In genomic region chr22:43182726-43183125, GRCh38 we compare ENCODE assay signal across 1 cellular context.
TF ChIP-seq lines count a peak whose summit lies in the region.

No MANE protein-coding gene starts in this region.

TF ChIP-seq in WTC11, 78 proteins besides CTCF, POLR2A, EP300 and RAD21 (continued from another document):
- no peak for TF ChIP-seq AFF4 (CRISPR knock-in tag; IDR thresholded peaks at IDR 0.05; ENCODE audit: borderline replicate concordance)
- TF ChIP-seq NR1H2 (CRISPR knock-in tag; IDR thresholded peaks at IDR 0.05), result no peak
- TF ChIP-seq IRF1 (CRISPR knock-in tag; IDR thresholded peaks at IDR 0.05), result no peak
- no peak for TF ChIP-seq NFATC4 (CRISPR knock-in tag; IDR thresholded peaks at IDR 0.05)
TF ChIP-seq in WTC11: peak in this region for 0.
